In genomic region chr16:69313469-69313868, GRCh38 we compare ENCODE assay signal across 18 cellular contexts. TPM values are rescaled to one million over a fixed set of nuclear protein-coding genes. Genes with fewer than 3 reads are reported as not detected.
DNase-seq lines count a peak whose midpoint lies in the region; ATAC-seq, FAIRE-seq and TF ChIP-seq lines count a peak whose summit lies in the region.
"Had no signal": no experiment of that assay in that cellular context is flagged by ENCODE, and none has a peak within 500 bp of the region (broad histone marks: within the 10 kb centered on the region; RNA-seq: fewer than 3 reads in every experiment).

No MANE protein-coding gene starts in this region.

- peaks cover 8% of the 10 kb centered on the region; the same call in 1 of the 2 replicates for H3F3A ChIP-seq in MM.1S (ENCODE audit: insufficient read depth, low read length)

- no peak for TF ChIP-seq CTCF in IMR-90 (conservative IDR thresholded peaks at IDR 0.05; ENCODE audit: low read depth, low read length)
- TF ChIP-seq CTCF in K562 (IDR thresholded peaks at IDR 0.05 in 2 of 3, conservative IDR thresholded peaks at IDR 0.05 in 1 of 3; ENCODE audit: insufficient read depth in 2 of 3, low read depth in 1 of 3, low read length in 3 of 3), result no peak
- TF ChIP-seq CTCF in progenitor cell of endocrine pancreas (IDR thresholded peaks at IDR 0.05; ENCODE audit: unreplicated experiment), result no peak
- TF ChIP-seq CTCF in MM.1S (IDR thresholded peaks at IDR 0.05; ENCODE audit: low read length), result no peak

- peaks cover 26 to 61% of the 10 kb centered on the region in 2 experiments for H3K79me1 ChIP-seq in IMR-90 (ENCODE audit: low read depth in 1 of 2, low read length in 2 of 2)

- no peaks in the 10 kb centered on the region for H3K27me3 Mint-ChIP-seq in activated CD8-positive, alpha-beta memory T cell treated with anti-CD3 and anti-CD28 coated beads, Interleukin-2, amount 10 ng/mL, durations not matched to agents 7 days and 5 days
- H3K27me3 Mint-ChIP-seq in progenitor cell of endocrine pancreas, result no peaks in the 10 kb centered on the region

- peaks cover 22% of the 10 kb centered on the region for H3K4me1 Mint-ChIP-seq in activated CD8-positive, alpha-beta memory T cell treated with anti-CD3 and anti-CD28 coated beads, Interleukin-2, amount 10 ng/mL, durations not matched to agents 7 days and 5 days
- peaks cover 5% of the 10 kb centered on the region for H3K4me1 Mint-ChIP-seq in progenitor cell of endocrine pancreas (ENCODE audit: low read depth)

- no peak overlapping the region for H4K91ac ChIP-seq in IMR-90 (ENCODE audit: insufficient read depth, low read depth, low read length)

- dilution Hi-C loops in IMR-90 (cut with HindIII; ENCODE audit: low sequenced_read_pairs, unreplicated experiment), result no loop called here

- H4K20me1 ChIP-seq in IMR-90 (ENCODE audit: insufficient read depth, low read length), result peaks cover 39% of the 10 kb centered on the region
- 0 out of 2 replicates have a peak, but pooled peaks cover 3% of the 10 kb centered on the region for H4K20me1 ChIP-seq in K562 (replicated peaks; ENCODE audit: control insufficient read depth, insufficient read depth, low read length)
- H4K20me1 ChIP-seq in MM.1S (ENCODE audit: insufficient read depth, low read length), result 0 out of 2 replicates have a peak, but pooled peaks cover 2% of the 10 kb centered on the region

- peaks cover 6% of the 10 kb centered on the region; the same call in 1 of the 2 replicates for H3K9me1 ChIP-seq in IMR-90 (ENCODE audit: insufficient read depth, low read length)
- H3K9me1 ChIP-seq in K562 (ENCODE audit: control insufficient read depth, insufficient read depth, low read length), result no peaks in the 10 kb centered on the region

- intact Hi-C loops in IMR-90 (cut with micrococcal nuclease), result no loop called here
- intact Hi-C loops in K562 (cut with micrococcal nuclease), result no loop called here

- peak overlapping the region; percentile 31; the same call in 1 of the 2 replicates for H3K23ac ChIP-seq in IMR-90 (ENCODE audit: low read depth, low read length)

- H2BK5ac ChIP-seq in IMR-90 (ENCODE audit: low read depth, low read length, poor library complexity, severe bottlenecking), result no peak overlapping the region

- H4K5ac ChIP-seq in IMR-90 (ENCODE audit: low read depth, low read length), result no peak overlapping the region

- no CpG with 5 or more reads among the region's 5 CpGs for WGBS in IMR-90 (ENCODE audit: extremely low coverage in 2 of 2, insufficient read length in 1 of 2), 2 experiments
- WGBS in K562 (ENCODE audit: insufficient coverage, low coverage, missing lambda C conversion rate), result 90% methylated on average over 5 of the region's 5 CpGs

- H3K36me3 Mint-ChIP-seq in activated CD8-positive, alpha-beta memory T cell treated with anti-CD3 and anti-CD28 coated beads, Interleukin-2, amount 10 ng/mL, durations not matched to agents 7 days and 5 days, result peaks cover 28% of the 10 kb centered on the region
- peaks cover 6% of the 10 kb centered on the region for H3K36me3 Mint-ChIP-seq in progenitor cell of endocrine pancreas (ENCODE audit: insufficient read depth)

- H2AFZ ChIP-seq in IMR-90 (replicated peaks; ENCODE audit: low read length, poor library complexity) (no peak overlapping the region), K562 (ENCODE audit: low read depth, low read length) (no peak overlapping the region), MM.1S (ENCODE audit: low read length) (no peak overlapping the region)

- no peak for TF ChIP-seq EP300 in K562 (IDR thresholded peaks at IDR 0.05; ENCODE audit: low read length)

- H3K9me3 ChIP-seq in IMR-90 (ENCODE audit: control insufficient read depth, insufficient read depth, low read length) (no peaks in the 10 kb centered on the region), K562 (replicated peaks; ENCODE audit: control insufficient read depth, insufficient read depth, low read depth, low read length) (no peaks in the 10 kb centered on the region), MM.1S (replicated peaks; ENCODE audit: insufficient read depth, low read length) (no peaks in the 10 kb centered on the region)
- H3K9me3 ChIP-seq: left lung, right atrium auricular region, tibial artery had no signal

- DNase-seq in activated CD8-positive, alpha-beta memory T cell treated with anti-CD3 and anti-CD28 coated beads, Interleukin-2, amount 10 ng/mL, durations not matched to agents 7 days and 5 days, result no peak
- DNase-seq in activated CD8-positive, alpha-beta memory T cell treated with anti-CD3 and anti-CD28 coated beads for 24 hours, result no peak
- DNase-seq in IMR-90 (no peak), K562 (ENCODE audit: extremely low read depth in 1 of 4, low spot score in 3 of 4) (no peak), progenitor cell of endocrine pancreas (ENCODE audit: low spot score, unreplicated experiment) (no peak), MM.1S (no peak)
- DNase-seq: caudate nucleus, endodermal cell, left lung, NCI-H2107, tibial artery had no signal

- H2BK15ac ChIP-seq in IMR-90 (ENCODE audit: low read depth, low read length), result no peak overlapping the region

- no peak overlapping the region for H3K9ac ChIP-seq in IMR-90 (ENCODE audit: low read depth, low read length)
- H3K9ac ChIP-seq in K562 (ENCODE audit: insufficient read depth in 1 of 2, low read depth in 2 of 2, low read length in 2 of 2), result no peak overlapping the region
- H3K9ac ChIP-seq in MM.1S (ENCODE audit: low read length), result no peak overlapping the region

- H3K14ac ChIP-seq in IMR-90 (replicated peaks; ENCODE audit: low read depth, low read length), result no peak overlapping the region

- H3K4ac ChIP-seq in IMR-90 (ENCODE audit: low read depth, low read length), result no peak overlapping the region

- ATAC-seq in activated CD8-positive, alpha-beta memory T cell treated with anti-CD3 and anti-CD28 coated beads, Interleukin-2, amount 10 ng/mL, durations not matched to agents 7 days and 5 days, result no peak
- ATAC-seq in IMR-90 (ENCODE audit: low read depth) (no peak), K562 (no peak), GM21723 (IDR thresholded peaks at IDR 0.05; ENCODE audit: unreplicated experiment) (no peak), GM18868 (IDR thresholded peaks at IDR 0.05; ENCODE audit: unreplicated experiment) (no peak)
- ATAC-seq: left lung had no signal

- H3K27ac ChIP-seq in IMR-90 (ENCODE audit: insufficient read depth, low read length) (no peak overlapping the region), K562 (ENCODE audit: extremely low read depth, low read depth, low read length) (no peak overlapping the region), MM.1S (ENCODE audit: low read length) (no peak overlapping the region)
- H3K27ac ChIP-seq: left lung, right atrium auricular region, tibial artery had no signal

- TF ChIP-seq RAD21 in IMR-90 (IDR thresholded peaks at IDR 0.05; ENCODE audit: low read length) (no peak), K562 (CRISPR knock-in tag; conservative IDR thresholded peaks at IDR 0.05 in 1 of 2, IDR thresholded peaks at IDR 0.05 in 1 of 2) (no peak)

- H2BK20ac ChIP-seq in IMR-90 (ENCODE audit: low read depth, low read length), result no peak overlapping the region

- H3K79me2 ChIP-seq in K562 (ENCODE audit: control insufficient read depth, insufficient read depth, low read length) (peaks cover 37% of the 10 kb centered on the region), MM.1S (ENCODE audit: low read length) (peaks cover 60% of the 10 kb centered on the region)

- H3K9me3 Mint-ChIP-seq in activated CD8-positive, alpha-beta memory T cell treated with anti-CD3 and anti-CD28 coated beads, Interleukin-2, amount 10 ng/mL, durations not matched to agents 7 days and 5 days (ENCODE audit: low read depth), result no peaks in the 10 kb centered on the region
- no peaks in the 10 kb centered on the region for H3K9me3 Mint-ChIP-seq in progenitor cell of endocrine pancreas (ENCODE audit: low read depth)
- H3K9me3 Mint-ChIP-seq: endodermal cell had no signal

- H3K56ac ChIP-seq in IMR-90 (ENCODE audit: extremely low read depth, insufficient read depth, low read length), result no peak overlapping the region

- H3K27me3 ChIP-seq in IMR-90 (ENCODE audit: control insufficient read depth, insufficient read depth, low read length) (no peaks in the 10 kb centered on the region), K562 (ENCODE audit: control insufficient read depth in 2 of 2, insufficient read depth in 2 of 2, low read length in 2 of 2) (no peaks in the 10 kb centered on the region), MM.1S (replicated peaks; ENCODE audit: insufficient read depth, low read length) (no peaks in the 10 kb centered on the region)
- H3K27me3 ChIP-seq: left lung, right atrium auricular region, tibial artery had no signal

- H2BK120ac ChIP-seq in IMR-90 (ENCODE audit: low read depth, low read length), result no peak overlapping the region

- H3K18ac ChIP-seq in IMR-90 (ENCODE audit: low read depth, low read length), result no peak overlapping the region

- BruUV-seq in IMR-90 (replicated peaks; lab: Mats Ljungman, UMichigan) (no TSS peak), K562 (replicated peaks; lab: Mats Ljungman, UMichigan) (no TSS peak)

- H3K36me3 ChIP-seq in IMR-90 (ENCODE audit: control insufficient read depth, insufficient read depth, low read length) (peaks cover 36% of the 10 kb centered on the region), K562 (ENCODE audit: control insufficient read depth, insufficient read depth, low read length) (peaks cover 49% of the 10 kb centered on the region; the same call in 2 of the 3 replicates), MM.1S (replicated peaks; ENCODE audit: insufficient read depth, low read length) (peaks cover 5% of the 10 kb centered on the region)

- peak overlapping the region; percentile 49 for H3K27ac Mint-ChIP-seq in activated CD8-positive, alpha-beta memory T cell treated with anti-CD3 and anti-CD28 coated beads, Interleukin-2, amount 10 ng/mL, durations not matched to agents 7 days and 5 days
- H3K27ac Mint-ChIP-seq in progenitor cell of endocrine pancreas, result no peak overlapping the region
- H3K27ac Mint-ChIP-seq: endodermal cell had no signal

- POLR2A ChIA-PET in IMR-90 (lab: Charles Lee; ENCODE audit: unreplicated experiment) (no interaction called here), K562 (lab: Yijun Ruan, JAX) (interaction anchor here (1.1 kb wide), 1 partner anchor 16 kb away, joined by 5 read pairs; no protein-coding TSS in a partner anchor)

- peak overlapping the region; percentile 59 for H3K4me3 Mint-ChIP-seq in activated CD8-positive, alpha-beta memory T cell treated with anti-CD3 and anti-CD28 coated beads, Interleukin-2, amount 10 ng/mL, durations not matched to agents 7 days and 5 days
- peak overlapping the region; percentile 60 for H3K4me3 Mint-ChIP-seq in progenitor cell of endocrine pancreas (ENCODE audit: low read depth)
- H3K4me3 Mint-ChIP-seq: endodermal cell had no signal

- H3K4me2 ChIP-seq in IMR-90 (ENCODE audit: low read depth, low read length) (no peak overlapping the region), K562 (ENCODE audit: insufficient read depth, low read length) (no peak overlapping the region), MM.1S (ENCODE audit: low read depth, low read length) (no peak overlapping the region)

- H3K4me1 ChIP-seq in IMR-90 (ENCODE audit: control insufficient read depth, insufficient read depth, low read length) (peaks cover 4% of the 10 kb centered on the region), K562 (replicated peaks in 1 of 2; ENCODE audit: control insufficient read depth in 2 of 2, insufficient read depth in 2 of 2, low read length in 2 of 2) (peaks cover 5 to 13% of the 10 kb centered on the region in 2 experiments; a peak in 3 of 5 replicates), MM.1S (ENCODE audit: low read length) (no peaks in the 10 kb centered on the region)

- H3K4me3 ChIP-seq in IMR-90 (ENCODE audit: insufficient read depth, low read depth, low read length) (no peak overlapping the region), K562 (no peak overlapping the region), MM.1S (ENCODE audit: low read length) (no peak overlapping the region)
- H3K4me3 ChIP-seq: right atrium auricular region had no signal

- no peak for TF ChIP-seq POLR2A in IMR-90 (IDR thresholded peaks at IDR 0.05; ENCODE audit: low read depth, low read length)
- TF ChIP-seq POLR2A in K562 (conservative IDR thresholded peaks at IDR 0.05), result no peak

- CTCF ChIA-PET in activated CD8-positive, alpha-beta memory T cell treated with anti-CD3 and anti-CD28 coated beads, Interleukin-2, amount 10 ng/mL, durations not matched to agents 7 days and 5 days (lab: Charles Lee), result interaction anchor here (1.3 to 3.6 kb wide), 4 partner anchors 14 to 25 kb away, joined by 3 to 17 read pairs (median 4); partner anchors contain the start of gene PDF
- CTCF ChIA-PET in IMR-90 (lab: Yijun Ruan, JAX), result no interaction called here
- CTCF ChIA-PET in K562 (lab: Yijun Ruan, JAX; ENCODE audit: low intra/inter-chr PET ratio), result no interaction called here

- H2AK9ac ChIP-seq in IMR-90 (replicated peaks; ENCODE audit: low read depth, low read length, poor library complexity), result no peak overlapping the region

- H4K8ac ChIP-seq in IMR-90 (ENCODE audit: low read depth in 2 of 2, low read length in 2 of 2), result no peak overlapping the region

- in situ Hi-C loops in IMR-90 (cut with MboI; ENCODE audit: low sequenced_read_pairs) (no loop called here), K562 (cut with MboI) (no loop called here)

- H2AK5ac ChIP-seq in IMR-90 (ENCODE audit: low read depth, low read length), result no peak overlapping the region

- H3K9me2 ChIP-seq in MM.1S (replicated peaks; ENCODE audit: insufficient read depth, low read length), result no peaks in the 10 kb centered on the region

- peak; percentile 55 for FAIRE-seq in K562 (lab: Jason Lieb, UNC)

RNA-seq across cellular contexts. Expression of gene VPS4A, which starts 2.3 kb away (rescaled TPM):
- total RNA-seq in activated CD8-positive, alpha-beta memory T cell treated with anti-CD3 and anti-CD28 coated beads, Interleukin-2, amount 10 ng/mL, durations not matched to agents 7 days and 5 days, result 10 to 100 TPM; 31.5 to 38.9 TPM
- 23.3 and 25.3 TPM in 2 replicates for total RNA-seq in IMR-90 (2012; rRNA removed)
- polyA plus RNA-seq in IMR-90 (2012; rRNA removed), result 23.3 and 25.2 TPM in 2 replicates
- polyA plus RNA-seq in IMR-90 (2012; cell fraction: cytosol; rRNA removed), result 21.9 TPM in 2 replicates
- polyA plus RNA-seq in IMR-90 (2012; cell fraction: nucleus; rRNA removed; ENCODE audit: low replicate concordance), result 43.1 and 50.4 TPM in 2 replicates
- 26.7 and 75.5 TPM in 2 replicates for total RNA-seq in K562 (2011; cell fraction: chromatin; rRNA removed; ENCODE audit: low replicate concordance)
- 37.9 and 38.5 TPM in 2 replicates for total RNA-seq in K562 (2011; cell fraction: nucleolus; rRNA removed)
- total RNA-seq in K562 (2011; cell fraction: nucleoplasm; rRNA removed), result 41.0 and 51.9 TPM in 2 replicates
- total RNA-seq in K562 (2014; rRNA removed), result 35.5 and 48.9 TPM in 2 replicates
- total RNA-seq in K562 (2014; rRNA removed; fragmentation: Illumina TruSeq; extraction: Trizol), result 20.3 and 23.9 TPM in 2 replicates
- 29.9 and 30.7 TPM in 2 replicates for total RNA-seq in K562 (2015; rRNA removed; fragmentation: Illumina TruSeq; extraction: Trizol)
- total RNA-seq in K562 (2021), result 37.8 and 38.1 TPM in 2 replicates
- 16.1 and 16.3 TPM in 2 replicates for polyA plus RNA-seq in K562 (2011; rRNA removed)
- polyA plus RNA-seq in K562 (2011; cell fraction: cytosol; rRNA removed), result 22.2 and 23.1 TPM in 2 replicates
- polyA plus RNA-seq in K562 (2011; cell fraction: nucleus; rRNA removed), result 57.7 and 70.1 TPM in 2 replicates
- polyA plus RNA-seq in K562 (2012), result 49.0 and 66.1 TPM in 2 replicates
- 42.6 and 45.4 TPM in 2 replicates for polyA plus RNA-seq in K562 (2014; fragmentation: Illumina TruSeq; extraction: Trizol)
- 1 to 10 TPM; 7.6 to 8.1 TPM for polyA plus RNA-seq in K562 (2014; fragmentation: Nextera tagmentation; extraction: Ambion mirVana)
- 37.4 and 40.6 TPM in 2 replicates for polyA plus RNA-seq in K562 (2014; rRNA removed)
- 15.0 and 21.0 TPM in 2 replicates for polyA minus RNA-seq in K562 (2011; rRNA and poly(A)+ RNA removed)
- 18.1 and 22.6 TPM in 2 replicates for polyA minus RNA-seq in K562 (2011; cell fraction: cytosol; rRNA and poly(A)+ RNA removed)
- polyA minus RNA-seq in K562 (2011; cell fraction: nucleus; rRNA and poly(A)+ RNA removed), result 18.0 and 27.2 TPM in 2 replicates
- total RNA-seq in progenitor cell of endocrine pancreas, result 21.2 and 25.2 TPM in 2 replicates

RNA-seq across cellular contexts. Expression of gene PDF, which starts 16.9 kb away (rescaled TPM):
- total RNA-seq in activated CD8-positive, alpha-beta memory T cell treated with anti-CD3 and anti-CD28 coated beads, Interleukin-2, amount 10 ng/mL, durations not matched to agents 7 days and 5 days, result 10 to 100 TPM; 18.3 to 21.3 TPM
- total RNA-seq in IMR-90 (2012; rRNA removed) (4.5 and 7.5 TPM in 2 replicates), K562 (2014; rRNA removed) (60.6 and 72.4 TPM in 2 replicates), K562 (2014; rRNA removed; fragmentation: Illumina TruSeq; extraction: Trizol) (0.67 and 1.7 TPM in 2 replicates), K562 (2015; rRNA removed; fragmentation: Illumina TruSeq; extraction: Trizol) (6.2 and 10.1 TPM in 2 replicates), K562 (2021) (31.5 and 36.3 TPM in 2 replicates), progenitor cell of endocrine pancreas (13.0 and 14.4 TPM in 2 replicates)
- polyA plus RNA-seq in IMR-90 (2012; rRNA removed) (6.4 and 7.6 TPM in 2 replicates), K562 (2011; rRNA removed) (4.3 and 5.3 TPM in 2 replicates), K562 (2014; fragmentation: Illumina TruSeq; extraction: Trizol) (5.6 and 11.1 TPM in 2 replicates), K562 (2014; fragmentation: Nextera tagmentation; extraction: Ambion mirVana) (under 1 TPM; 0.15 to 0.25 TPM), K562 (2014; rRNA removed) (40.0 and 45.5 TPM in 2 replicates)
- polyA plus RNA-seq in IMR-90 (2012; cell fraction: cytosol; rRNA removed), result 10.9 and 17.5 TPM in 2 replicates
- polyA plus RNA-seq in IMR-90 (2012; cell fraction: nucleus; rRNA removed; ENCODE audit: low replicate concordance), result 6.6 and 10.2 TPM in 2 replicates
- total RNA-seq in K562 (2011; cell fraction: chromatin; rRNA removed; ENCODE audit: low replicate concordance), result 3.6 and 14.6 TPM in 2 replicates
- total RNA-seq in K562 (2011; cell fraction: nucleolus; rRNA removed), result 24.6 and 26.7 TPM in 2 replicates
- 10.4 and 14.0 TPM in 2 replicates for total RNA-seq in K562 (2011; cell fraction: nucleoplasm; rRNA removed)
- 12.0 and 31.8 TPM in 2 replicates for polyA plus RNA-seq in K562 (2011; cell fraction: cytosol; rRNA removed)
- 6.9 and 12.3 TPM in 2 replicates for polyA plus RNA-seq in K562 (2011; cell fraction: nucleus; rRNA removed)
- 14.4 and 18.0 TPM in 2 replicates for polyA plus RNA-seq in K562 (2012)
- polyA minus RNA-seq in K562 (2011; rRNA and poly(A)+ RNA removed), result 2.7 and 4.4 TPM in 2 replicates
- polyA minus RNA-seq in K562 (2011; cell fraction: cytosol; rRNA and poly(A)+ RNA removed), result 7.4 and 7.6 TPM in 2 replicates
- 7.8 and 9.4 TPM in 2 replicates for polyA minus RNA-seq in K562 (2011; cell fraction: nucleus; rRNA and poly(A)+ RNA removed)

RNA-seq across cellular contexts. Expression of gene COG8, which starts 25.9 kb away (rescaled TPM):
- 10 to 100 TPM; 27.6 to 32.7 TPM for total RNA-seq in activated CD8-positive, alpha-beta memory T cell treated with anti-CD3 and anti-CD28 coated beads, Interleukin-2, amount 10 ng/mL, durations not matched to agents 7 days and 5 days
- total RNA-seq in IMR-90 (2012; rRNA removed), result 19.4 and 26.2 TPM in 2 replicates
- polyA plus RNA-seq in IMR-90 (2012; rRNA removed), result 22.8 and 23.4 TPM in 2 replicates
- 16.0 and 27.1 TPM in 2 replicates for polyA plus RNA-seq in IMR-90 (2012; cell fraction: cytosol; rRNA removed)
- polyA plus RNA-seq in IMR-90 (2012; cell fraction: nucleus; rRNA removed; ENCODE audit: low replicate concordance), result 19.7 and 25.4 TPM in 2 replicates
- 58.6 and 101 TPM in 2 replicates for total RNA-seq in K562 (2011; cell fraction: chromatin; rRNA removed; ENCODE audit: low replicate concordance)
- total RNA-seq in K562 (2011; cell fraction: nucleolus; rRNA removed), result 70.5 and 89.9 TPM in 2 replicates
- total RNA-seq in K562 (2011; cell fraction: nucleoplasm; rRNA removed), result 73.8 and 77.9 TPM in 2 replicates
- total RNA-seq in K562 (2014; rRNA removed), result 34.2 and 45.2 TPM in 2 replicates
- total RNA-seq in K562 (2014; rRNA removed; fragmentation: Illumina TruSeq; extraction: Trizol), result 21.9 and 23.3 TPM in 2 replicates
- total RNA-seq in K562 (2015; rRNA removed; fragmentation: Illumina TruSeq; extraction: Trizol), result 29.4 and 30.1 TPM in 2 replicates
- total RNA-seq in K562 (2021), result 42.6 and 43.6 TPM in 2 replicates
- polyA plus RNA-seq in K562 (2011; rRNA removed), result 31.5 and 34.9 TPM in 2 replicates
- polyA plus RNA-seq in K562 (2011; cell fraction: cytosol; rRNA removed), result 40.5 and 58.4 TPM in 2 replicates
- polyA plus RNA-seq in K562 (2011; cell fraction: nucleus; rRNA removed), result 42.4 and 54.2 TPM in 2 replicates
- polyA plus RNA-seq in K562 (2012), result 20.5 and 29.8 TPM in 2 replicates
- polyA plus RNA-seq in K562 (2014; fragmentation: Illumina TruSeq; extraction: Trizol), result 22.0 and 27.9 TPM in 2 replicates
- 1 to 10 TPM; 3.7 to 5.7 TPM for polyA plus RNA-seq in K562 (2014; fragmentation: Nextera tagmentation; extraction: Ambion mirVana)
- 33.4 and 38.2 TPM in 2 replicates for polyA plus RNA-seq in K562 (2014; rRNA removed)
- 42.0 and 47.5 TPM in 2 replicates for polyA minus RNA-seq in K562 (2011; rRNA and poly(A)+ RNA removed)
- polyA minus RNA-seq in K562 (2011; cell fraction: cytosol; rRNA and poly(A)+ RNA removed), result 30.9 and 38.5 TPM in 2 replicates
- polyA minus RNA-seq in K562 (2011; cell fraction: nucleus; rRNA and poly(A)+ RNA removed), result 39.7 and 55.4 TPM in 2 replicates
- total RNA-seq in progenitor cell of endocrine pancreas, result 55.2 and 58.6 TPM in 2 replicates

RNA-seq across cellular contexts. Expression of gene NIP7, which starts 26.1 kb away (rescaled TPM):
- total RNA-seq in activated CD8-positive, alpha-beta memory T cell treated with anti-CD3 and anti-CD28 coated beads, Interleukin-2, amount 10 ng/mL, durations not matched to agents 7 days and 5 days, result 10 to 100 TPM; 36.2 to 48.8 TPM
- total RNA-seq in IMR-90 (2012; rRNA removed) (28.3 and 40.5 TPM in 2 replicates), K562 (2014; rRNA removed) (41.2 and 45.2 TPM in 2 replicates), K562 (2014; rRNA removed; fragmentation: Illumina TruSeq; extraction: Trizol) (73.9 and 77.8 TPM in 2 replicates), K562 (2015; rRNA removed; fragmentation: Illumina TruSeq; extraction: Trizol) (82.9 and 85.5 TPM in 2 replicates), K562 (2021) (52.8 and 58.1 TPM in 2 replicates), progenitor cell of endocrine pancreas (22.9 and 23.8 TPM in 2 replicates)
- polyA plus RNA-seq in IMR-90 (2012; rRNA removed) (10.6 and 14.0 TPM in 2 replicates), K562 (2011; rRNA removed) (18.9 and 28.9 TPM in 2 replicates), K562 (2014; fragmentation: Illumina TruSeq; extraction: Trizol) (71.2 and 78.3 TPM in 2 replicates), K562 (2014; fragmentation: Nextera tagmentation; extraction: Ambion mirVana) (10 to 100 TPM; 72.5 to 78.3 TPM), K562 (2014; rRNA removed) (57.7 and 67.0 TPM in 2 replicates)
- 3.4 and 16.1 TPM in 2 replicates for polyA plus RNA-seq in IMR-90 (2012; cell fraction: cytosol; rRNA removed)
- 3.0 and 8.0 TPM in 2 replicates for polyA plus RNA-seq in IMR-90 (2012; cell fraction: nucleus; rRNA removed; ENCODE audit: low replicate concordance)
- 67.9 and 76.6 TPM in 2 replicates for total RNA-seq in K562 (2011; cell fraction: chromatin; rRNA removed; ENCODE audit: low replicate concordance)
- 38.0 and 41.5 TPM in 2 replicates for total RNA-seq in K562 (2011; cell fraction: nucleolus; rRNA removed)
- 63.2 and 72.6 TPM in 2 replicates for total RNA-seq in K562 (2011; cell fraction: nucleoplasm; rRNA removed)
- 15.3 and 21.6 TPM in 2 replicates for polyA plus RNA-seq in K562 (2011; cell fraction: cytosol; rRNA removed)
- polyA plus RNA-seq in K562 (2011; cell fraction: nucleus; rRNA removed), result 12.1 and 15.2 TPM in 2 replicates
- polyA plus RNA-seq in K562 (2012), result 27.0 and 61.8 TPM in 2 replicates
- 33.1 and 33.6 TPM in 2 replicates for polyA minus RNA-seq in K562 (2011; rRNA and poly(A)+ RNA removed)
- polyA minus RNA-seq in K562 (2011; cell fraction: cytosol; rRNA and poly(A)+ RNA removed), result 15.2 and 22.5 TPM in 2 replicates
- 15.3 and 17.2 TPM in 2 replicates for polyA minus RNA-seq in K562 (2011; cell fraction: nucleus; rRNA and poly(A)+ RNA removed)

RNA-seq across cellular contexts. Expression of gene TMED6, which starts 38.1 kb away (rescaled TPM):
- 1 to 10 TPM; 1.5 TPM for total RNA-seq in activated CD8-positive, alpha-beta memory T cell treated with anti-CD3 and anti-CD28 coated beads, Interleukin-2, amount 10 ng/mL, durations not matched to agents 7 days and 5 days
- total RNA-seq in IMR-90 (2012; rRNA removed) (not detected in 2 replicates), K562 (2014; rRNA removed) (0.18 TPM in 1 of 2 replicates, not detected in the other), K562 (2014; rRNA removed; fragmentation: Illumina TruSeq; extraction: Trizol) (0.22 and 0.25 TPM in 2 replicates), K562 (2015; rRNA removed; fragmentation: Illumina TruSeq; extraction: Trizol) (0.25 TPM in 1 of 2 replicates, not detected in the other), K562 (2021) (0.51 TPM in 1 of 2 replicates, not detected in the other), progenitor cell of endocrine pancreas (2.6 and 3.6 TPM in 2 replicates)
- polyA plus RNA-seq in IMR-90 (2012; rRNA removed) (0.10 and 0.20 TPM in 2 replicates), K562 (2011; rRNA removed) (0.14 and 0.20 TPM in 2 replicates), K562 (2014; fragmentation: Illumina TruSeq; extraction: Trizol) (0.22 TPM in 1 of 2 replicates, not detected in the other), K562 (2014; fragmentation: Nextera tagmentation; extraction: Ambion mirVana) (under 1 TPM; 0.32 to 0.45 TPM), K562 (2014; rRNA removed) (not detected in 2 replicates)
- polyA plus RNA-seq in IMR-90 (2012; cell fraction: cytosol; rRNA removed), result not detected in 2 replicates
- 0.08 and 0.73 TPM in 2 replicates for polyA plus RNA-seq in IMR-90 (2012; cell fraction: nucleus; rRNA removed; ENCODE audit: low replicate concordance)
- 1.5 and 1.7 TPM in 2 replicates for total RNA-seq in K562 (2011; cell fraction: chromatin; rRNA removed; ENCODE audit: low replicate concordance)
- 0.67 TPM in 1 of 2 replicates, not detected in the other for total RNA-seq in K562 (2011; cell fraction: nucleolus; rRNA removed)
- total RNA-seq in K562 (2011; cell fraction: nucleoplasm; rRNA removed), result 1.6 TPM in 2 replicates
- 0.07 TPM in 1 of 2 replicates, not detected in the other for polyA plus RNA-seq in K562 (2011; cell fraction: cytosol; rRNA removed)
- polyA plus RNA-seq in K562 (2011; cell fraction: nucleus; rRNA removed), result 0.70 TPM in 1 of 2 replicates, not detected in the other
- 0.36 and 0.47 TPM in 2 replicates for polyA plus RNA-seq in K562 (2012)
- not detected in 2 replicates for polyA minus RNA-seq in K562 (2011; rRNA and poly(A)+ RNA removed)
- polyA minus RNA-seq in K562 (2011; cell fraction: cytosol; rRNA and poly(A)+ RNA removed), result not detected in 2 replicates
- polyA minus RNA-seq in K562 (2011; cell fraction: nucleus; rRNA and poly(A)+ RNA removed), result 0.40 and 0.67 TPM in 2 replicates
- total RNA-seq: fibroblast of villous mesenchyme, M059J, right atrium auricular region had no signal
- polyA plus RNA-seq: AG04450, neural cell had no signal
